In the genomic region with DNA sequence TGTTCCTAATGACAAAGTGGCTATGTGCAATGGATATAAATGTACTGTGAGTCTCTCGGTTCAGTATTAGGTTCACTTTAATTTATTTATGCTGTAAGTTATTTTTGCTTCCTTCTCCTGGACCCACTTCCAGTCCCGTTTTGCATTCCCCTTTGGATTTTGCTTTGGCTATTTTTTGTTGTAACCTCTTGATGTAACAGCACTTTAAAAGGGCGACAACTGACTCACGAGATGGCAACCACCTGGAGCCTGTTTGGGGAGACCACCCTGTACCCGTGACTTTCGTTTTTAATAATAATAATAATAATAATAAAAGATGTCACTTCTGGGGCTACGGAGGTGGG, we compare ENCODE assay signal across 8 cellular contexts. TPM values are rescaled to one million over a fixed set of nuclear protein-coding genes. Genes with fewer than 3 reads are reported as not detected.
A peak's percentile ranks its signal among the peaks of the same experiment; 100 is the strongest.
DNase-seq lines count a peak whose midpoint lies in the region; ATAC-seq, FAIRE-seq and TF ChIP-seq lines count a peak whose summit lies in the region.

No MANE protein-coding gene starts in this region.

- H3K27ac Mint-ChIP-seq in activated T-cell treated with anti-CD3 and anti-CD28 coated beads, Interleukin-2, amount 50 U/mL, for 24 hours, result no peak overlapping the region
- peak overlapping the region; percentile 48 for H3K27ac Mint-ChIP-seq in activated T-helper 1 cell treated with anti-CD3 and anti-CD28 coated beads, Interleukin-12 subunit alpha, Interleukin-12 subunit beta, Interleukin-2, Interleukin-4 antibody, amounts not matched to agents 30 ng/mL and 10 ng/mL and 1 ng/mL, durations not matched to agents 14 hours and 24 hours and 36 hours

- 3% methylated on average over 7 of the region's 7 CpGs for WGBS in HepG2 (ENCODE audit: low lambda C conversion rate)
- WGBS in thymus, result 3% methylated on average over 7 of the region's 7 CpGs

- CTCF ChIA-PET in HepG2 (lab: Yijun Ruan, JAX; ENCODE audit: low intra/inter-chr PET ratio, low total read pairs), result interaction anchor here (4.5 kb wide), 1 partner anchor 378 kb away, joined by 50 read pairs; no protein-coding TSS in a partner anchor

- TF ChIP-seq EP300 in HepG2 (IDR thresholded peaks at IDR 0.05; ENCODE audit: low read depth in 2 of 2, low read length in 2 of 2) (no peak), HepG2 (CRISPR knock-in tag; IDR thresholded peaks at IDR 0.05; ENCODE audit: borderline replicate concordance) (no peak)

- H3K4me1 Mint-ChIP-seq in activated T-cell treated with anti-CD3 and anti-CD28 coated beads, Interleukin-2, amount 50 U/mL, for 24 hours (ENCODE audit: low read depth), result peaks cover 52% of the 10 kb centered on the region
- peaks cover 25% of the 10 kb centered on the region for H3K4me1 Mint-ChIP-seq in activated T-helper 1 cell treated with anti-CD3 and anti-CD28 coated beads, Interleukin-12 subunit alpha, Interleukin-12 subunit beta, Interleukin-2, Interleukin-4 antibody, amounts not matched to agents 30 ng/mL and 10 ng/mL and 1 ng/mL, durations not matched to agents 14 hours and 24 hours and 36 hours (ENCODE audit: low read depth)

- BruUV-seq in HepG2 (replicated peaks; lab: Mats Ljungman, UMichigan), result no TSS peak

- H3K27ac ChIP-seq in HepG2 (ENCODE audit: extremely low read length, insufficient read depth, low read length) (no peak overlapping the region), thymus (ENCODE audit: low read depth) (no peak overlapping the region)

- H3K36me3 Mint-ChIP-seq in activated T-cell treated with anti-CD3 and anti-CD28 coated beads, Interleukin-2, amount 50 U/mL, for 24 hours (ENCODE audit: low read depth), result no peaks in the 10 kb centered on the region
- H3K36me3 Mint-ChIP-seq in activated T-helper 1 cell treated with anti-CD3 and anti-CD28 coated beads, Interleukin-12 subunit alpha, Interleukin-12 subunit beta, Interleukin-2, Interleukin-4 antibody, amounts not matched to agents 30 ng/mL and 10 ng/mL and 1 ng/mL, durations not matched to agents 14 hours and 24 hours and 36 hours (ENCODE audit: low read depth), result peaks cover 4% of the 10 kb centered on the region

- H4K20me1 ChIP-seq in HepG2 (ENCODE audit: insufficient read depth, low read length), result no peaks in the 10 kb centered on the region

- intact Hi-C loops in activated T-helper 1 cell treated with anti-CD3 and anti-CD28 coated beads, Interleukin-12 subunit alpha, Interleukin-12 subunit beta, Interleukin-2, Interleukin-4 antibody, amounts not matched to agents 30 ng/mL and 10 ng/mL and 1 ng/mL, durations not matched to agents 14 hours and 24 hours and 36 hours (cut with micrococcal nuclease), result loop anchor here (2.0 kb wide), 1 partner anchor 13 kb away; no protein-coding TSS in a partner anchor
- intact Hi-C loops in HepG2 (cut with micrococcal nuclease; ENCODE audit: unreplicated experiment) (no loop called here), sciatic nerve (cut with DNase I) (no loop called here)

- POLR2A ChIA-PET in HepG2 (lab: Yijun Ruan, JAX), result no interaction called here

- no peak overlapping the region for H2AFZ ChIP-seq in HepG2 (ENCODE audit: low read length)

- H3K4me1 ChIP-seq in HepG2 (ENCODE audit: insufficient read depth, low read length), result peaks cover 52% of the 10 kb centered on the region
- H3K4me1 ChIP-seq in thymus (ENCODE audit: control insufficient read depth, insufficient read depth, low read length), result peaks cover 32% of the 10 kb centered on the region

- H3K9me3 Mint-ChIP-seq in activated T-cell treated with anti-CD3 and anti-CD28 coated beads, Interleukin-2, amount 50 U/mL, for 24 hours, result no peaks in the 10 kb centered on the region
- no peaks in the 10 kb centered on the region for H3K9me3 Mint-ChIP-seq in activated T-helper 1 cell treated with anti-CD3 and anti-CD28 coated beads, Interleukin-12 subunit alpha, Interleukin-12 subunit beta, Interleukin-2, Interleukin-4 antibody, amounts not matched to agents 30 ng/mL and 10 ng/mL and 1 ng/mL, durations not matched to agents 14 hours and 24 hours and 36 hours

- peaks cover 5 to 58% of the 10 kb centered on the region in 2 experiments for H3K27me3 ChIP-seq in HepG2 (ENCODE audit: control insufficient read depth in 1 of 2, insufficient read depth in 2 of 2, low read length in 2 of 2)
- H3K27me3 ChIP-seq in thymus (ENCODE audit: control insufficient read depth, insufficient read depth), result peaks cover 70% of the 10 kb centered on the region

- peaks cover 72% of the 10 kb centered on the region for H3K27me3 Mint-ChIP-seq in activated T-cell treated with anti-CD3 and anti-CD28 coated beads, Interleukin-2, amount 50 U/mL, for 24 hours
- H3K27me3 Mint-ChIP-seq in activated T-helper 1 cell treated with anti-CD3 and anti-CD28 coated beads, Interleukin-12 subunit alpha, Interleukin-12 subunit beta, Interleukin-2, Interleukin-4 antibody, amounts not matched to agents 30 ng/mL and 10 ng/mL and 1 ng/mL, durations not matched to agents 14 hours and 24 hours and 36 hours (ENCODE audit: insufficient read depth), result peaks cover 73% of the 10 kb centered on the region

- no peak for TF ChIP-seq POLR2A in HepG2 (IDR thresholded peaks at IDR 0.05; ENCODE audit: insufficient read depth in 1 of 2, low read depth in 2 of 2, low read length in 2 of 2)

- no peak for TF ChIP-seq CTCF in HepG2 (CRISPR knock-in tag; IDR thresholded peaks at IDR 0.05)

- FAIRE-seq in HepG2 (lab: Jason Lieb, UNC), result no peak

- H3K9me3 ChIP-seq in HepG2 (ENCODE audit: low read length) (no peaks in the 10 kb centered on the region), thymus (ENCODE audit: control insufficient read depth) (peaks cover 1% of the 10 kb centered on the region)

- peak overlapping the region; percentile 61 to 77 (median 63) for H3K4me3 ChIP-seq in HepG2 (replicated peaks in 1 of 3; ENCODE audit: insufficient read depth in 1 of 3, low read depth in 2 of 3, low read length in 3 of 3)
- peak overlapping the region; percentile 60 for H3K4me3 ChIP-seq in thymus (ENCODE audit: low read length)

- peak overlapping the region; percentile 70 for H3K4me3 Mint-ChIP-seq in activated T-cell treated with anti-CD3 and anti-CD28 coated beads, Interleukin-2, amount 50 U/mL, for 24 hours
- H3K4me3 Mint-ChIP-seq in activated T-helper 1 cell treated with anti-CD3 and anti-CD28 coated beads, Interleukin-12 subunit alpha, Interleukin-12 subunit beta, Interleukin-2, Interleukin-4 antibody, amounts not matched to agents 30 ng/mL and 10 ng/mL and 1 ng/mL, durations not matched to agents 14 hours and 24 hours and 36 hours, result peak overlapping the region; percentile 76

- H3K4me2 ChIP-seq in HepG2 (ENCODE audit: low read depth, low read length), result peak overlapping the region; percentile 85

- peak overlapping the region; percentile 29; the same call in 1 of the 2 replicates for H3K9ac ChIP-seq in HepG2 (ENCODE audit: insufficient read depth, low read depth, low read length)

- H3K36me3 ChIP-seq in HepG2 (replicated peaks in 1 of 2; ENCODE audit: control insufficient read depth in 1 of 2, insufficient read depth in 2 of 2, low read length in 2 of 2), result no peaks in the 10 kb centered on the region
- H3K36me3 ChIP-seq in thymus (ENCODE audit: control insufficient read depth, insufficient read depth), result no peaks in the 10 kb centered on the region

- in situ Hi-C loops in HepG2 (cut with HindIII; ENCODE audit: extremely low pct_ligation_motif_present, low pct_unique_long_range_greater_than_20kb), result loop anchor here (10.0 kb wide), 1 partner anchor 889 kb away; no protein-coding TSS in a partner anchor

- no peak for DNase-seq in activated T-cell treated with anti-CD3 and anti-CD28 coated beads, Interleukin-2, amount 50 U/mL, for 24 hours
- DNase-seq in activated T-cell treated with anti-CD3 and anti-CD28 coated beads, Interleukin-2, amount 50 U/mL, for 1 hour, result no peak
- DNase-seq in activated T-helper 1 cell treated with anti-CD3 and anti-CD28 coated beads, Interleukin-12 subunit alpha, Interleukin-12 subunit beta, Interleukin-2, Interleukin-4 antibody, amounts not matched to agents 30 ng/mL and 10 ng/mL and 1 ng/mL, durations not matched to agents 14 hours and 24 hours and 36 hours (ENCODE audit: low spot score), result no peak
- no peak for DNase-seq in HepG2 (ENCODE audit: low spot score)
- no peak for DNase-seq in sciatic nerve (ENCODE audit: low spot score)
- DNase-seq in left lobe of liver (ENCODE audit: low spot score), result no peak
- DNase-seq in activated CD8-positive, alpha-beta memory T cell treated with anti-CD3 and anti-CD28 coated beads for 24 hours, result no peak

- ATAC-seq in HepG2 (no peak; the same call in 2 of the 3 replicates), sciatic nerve (no peak), left lobe of liver (no peak)

- no peak for TF ChIP-seq RAD21 in HepG2 (CRISPR knock-in tag; IDR thresholded peaks at IDR 0.05)

- no peaks in the 10 kb centered on the region for H3K79me2 ChIP-seq in HepG2 (ENCODE audit: insufficient read depth, low read length)

RNA-seq across cellular contexts. Expression of gene RNU6-1, which starts 5.6 kb away (rescaled TPM):
- total RNA-seq in activated T-helper 1 cell treated with anti-CD3 and anti-CD28 coated beads, Interleukin-12 subunit alpha, Interleukin-12 subunit beta, Interleukin-2, Interleukin-4 antibody, amounts not matched to agents 30 ng/mL and 10 ng/mL and 1 ng/mL, durations not matched to agents 14 hours and 24 hours and 36 hours, result not detected in 2 replicates
- total RNA-seq in HepG2 (2016; rRNA removed; fragmentation: Illumina TruSeq; extraction: Trizol) (under 0.01 TPM in 1 of 2 replicates, not detected in the other), sciatic nerve (not detected), left lobe of liver (not detected)
- under 0.01 TPM in 2 replicates for total RNA-seq in HepG2 (2016; cell fraction: cytosol; rRNA removed; fragmentation: Illumina TruSeq; extraction: Trizol; ENCODE audit: low read depth)
- total RNA-seq in HepG2 (2016; cell fraction: insoluble cytoplasmic fraction; rRNA removed; fragmentation: Illumina TruSeq; extraction: Trizol), result under 0.01 TPM in 1 of 2 replicates, not detected in the other
- under 0.01 TPM in 1 of 2 replicates, not detected in the other for total RNA-seq in HepG2 (2016; cell fraction: membrane; rRNA removed; fragmentation: Illumina TruSeq; extraction: Trizol)
- total RNA-seq in HepG2 (2016; cell fraction: nucleus; rRNA removed; fragmentation: Illumina TruSeq; extraction: Trizol), result not detected in 2 replicates
- polyA plus RNA-seq in HepG2 (2011; rRNA removed) (not detected in 2 replicates), thymus (not detected)
- not detected in 2 replicates for polyA plus RNA-seq in HepG2 (2011; cell fraction: cytosol; rRNA removed)
- not detected in 2 replicates for polyA plus RNA-seq in HepG2 (2011; cell fraction: nucleus; rRNA removed)
- polyA plus RNA-seq in HepG2 (2012), result not detected in 2 replicates
- not detected in 2 replicates for polyA plus RNA-seq in HepG2 (2016; cell fraction: cytosol; fragmentation: Illumina TruSeq; extraction: Trizol; ENCODE audit: low read depth)
- not detected in 2 replicates for polyA plus RNA-seq in HepG2 (2016; cell fraction: insoluble cytoplasmic fraction; fragmentation: Illumina TruSeq; extraction: Trizol; ENCODE audit: low read depth)
- not detected in 2 replicates for polyA plus RNA-seq in HepG2 (2016; cell fraction: membrane; fragmentation: Illumina TruSeq; extraction: Trizol; ENCODE audit: low read depth)
- polyA plus RNA-seq in HepG2 (2016; cell fraction: nucleus; fragmentation: Illumina TruSeq; extraction: Trizol; ENCODE audit: insufficient read depth, low read depth), result not detected in 2 replicates
- polyA minus RNA-seq in HepG2 (2011; rRNA and poly(A)+ RNA removed; ENCODE audit: low replicate concordance), result under 0.01 TPM in 1 of 2 replicates, not detected in the other
- polyA minus RNA-seq in HepG2 (2011; cell fraction: cytosol; rRNA and poly(A)+ RNA removed), result under 0.01 TPM in 1 of 2 replicates, not detected in the other
- polyA minus RNA-seq in HepG2 (2011; cell fraction: nucleus; rRNA and poly(A)+ RNA removed), result not detected in 2 replicates

RNA-seq across cellular contexts. Expression of gene SKOR1, which starts 8.9 kb away (rescaled TPM):
- 0.21 TPM in 1 of 2 replicates, not detected in the other for total RNA-seq in activated T-helper 1 cell treated with anti-CD3 and anti-CD28 coated beads, Interleukin-12 subunit alpha, Interleukin-12 subunit beta, Interleukin-2, Interleukin-4 antibody, amounts not matched to agents 30 ng/mL and 10 ng/mL and 1 ng/mL, durations not matched to agents 14 hours and 24 hours and 36 hours
- total RNA-seq in HepG2 (2016; rRNA removed; fragmentation: Illumina TruSeq; extraction: Trizol) (0.09 and 0.10 TPM in 2 replicates), sciatic nerve (1.3 TPM), left lobe of liver (0.13 TPM)
- 0.10 TPM in 1 of 2 replicates, not detected in the other for total RNA-seq in HepG2 (2016; cell fraction: cytosol; rRNA removed; fragmentation: Illumina TruSeq; extraction: Trizol; ENCODE audit: low read depth)
- 0.09 TPM in 1 of 2 replicates, not detected in the other for total RNA-seq in HepG2 (2016; cell fraction: insoluble cytoplasmic fraction; rRNA removed; fragmentation: Illumina TruSeq; extraction: Trizol)
- not detected in 2 replicates for total RNA-seq in HepG2 (2016; cell fraction: membrane; rRNA removed; fragmentation: Illumina TruSeq; extraction: Trizol)
- total RNA-seq in HepG2 (2016; cell fraction: nucleus; rRNA removed; fragmentation: Illumina TruSeq; extraction: Trizol), result 0.25 TPM in 1 of 2 replicates, not detected in the other
- polyA plus RNA-seq in HepG2 (2011; rRNA removed) (0.11 and 0.14 TPM in 2 replicates), thymus (0.46 TPM)
- polyA plus RNA-seq in HepG2 (2011; cell fraction: cytosol; rRNA removed), result 0.04 and 0.09 TPM in 2 replicates
- polyA plus RNA-seq in HepG2 (2011; cell fraction: nucleus; rRNA removed), result 0.96 and 1.0 TPM in 2 replicates
- 0.27 and 0.28 TPM in 2 replicates for polyA plus RNA-seq in HepG2 (2012)
- not detected in 2 replicates for polyA plus RNA-seq in HepG2 (2016; cell fraction: cytosol; fragmentation: Illumina TruSeq; extraction: Trizol; ENCODE audit: low read depth)
- polyA plus RNA-seq in HepG2 (2016; cell fraction: insoluble cytoplasmic fraction; fragmentation: Illumina TruSeq; extraction: Trizol; ENCODE audit: low read depth), result 0.05 and 0.14 TPM in 2 replicates
- not detected in 2 replicates for polyA plus RNA-seq in HepG2 (2016; cell fraction: membrane; fragmentation: Illumina TruSeq; extraction: Trizol; ENCODE audit: low read depth)
- polyA plus RNA-seq in HepG2 (2016; cell fraction: nucleus; fragmentation: Illumina TruSeq; extraction: Trizol; ENCODE audit: insufficient read depth, low read depth), result 0.35 and 0.36 TPM in 2 replicates
- polyA minus RNA-seq in HepG2 (2011; rRNA and poly(A)+ RNA removed; ENCODE audit: low replicate concordance), result 0.28 and 0.80 TPM in 2 replicates
- polyA minus RNA-seq in HepG2 (2011; cell fraction: cytosol; rRNA and poly(A)+ RNA removed), result not detected in 2 replicates
- 0.75 and 0.90 TPM in 2 replicates for polyA minus RNA-seq in HepG2 (2011; cell fraction: nucleus; rRNA and poly(A)+ RNA removed)
